9 cellular contexts compared by ENCODE assay signal in genomic region chr12:62631531-62632520, GRCh38.
DNase-seq lines count a peak whose midpoint lies in the region; ATAC-seq, FAIRE-seq and TF ChIP-seq lines count a peak whose summit lies in the region.
"Had no signal": no experiment of that assay in that cellular context is flagged by ENCODE, and none has a peak within 500 bp of the region (broad histone marks: within the 10 kb centered on the region; RNA-seq: fewer than 3 reads in every experiment).

No MANE protein-coding gene starts in this region.

- H3K4me1 Mint-ChIP-seq in WTC11: peaks cover 69% of the 10 kb centered on the region
- peaks cover 9 to 10% of the 10 kb centered on the region in 2 donors for H3K4me1 Mint-ChIP-seq in effector memory CD8-positive, alpha-beta T cell (ENCODE audit: low read depth in 2 of 2)
- peaks cover 9% of the 10 kb centered on the region for H3K4me1 Mint-ChIP-seq in stimulated activated effector memory CD8-positive, alpha-beta T cell treated with anti-CD3 and anti-CD28 coated beads, Interleukin-12 subunit alpha, Interleukin-12 subunit beta, amount 100 ng/mL, for 72 hours

- no peaks in the 10 kb centered on the region for H3K36me3 Mint-ChIP-seq in WTC11
- no peaks in the 10 kb centered on the region for H3K36me3 Mint-ChIP-seq in effector memory CD8-positive, alpha-beta T cell (ENCODE audit: insufficient read depth)
- no peaks in the 10 kb centered on the region for H3K36me3 Mint-ChIP-seq in stimulated activated effector memory CD8-positive, alpha-beta T cell treated with anti-CD3 and anti-CD28 coated beads, Interleukin-12 subunit alpha, Interleukin-12 subunit beta, amount 100 ng/mL, for 72 hours

- H3K27me3 ChIP-seq in HepG2 (ENCODE audit: control insufficient read depth in 1 of 2, insufficient read depth in 2 of 2, low read length in 2 of 2): no peaks in the 10 kb centered on the region; a peak in 1 of 5 replicates

- H3K27ac ChIP-seq in HepG2 (ENCODE audit: extremely low read length, insufficient read depth, low read length): no peak overlapping the region
- H3K27ac ChIP-seq: SK-N-MC had no signal

- POLR2A ChIA-PET in WTC11 (lab: Charles Lee) (interaction anchor here (0.6 kb wide), 1 partner anchor 29 kb away, joined by 5 read pairs; no protein-coding TSS in a partner anchor), HepG2 (lab: Yijun Ruan, JAX) (interaction anchor here (1.8 kb wide), 1 partner anchor 29 kb away, joined by 16 read pairs; no protein-coding TSS in a partner anchor)

- no peak for FAIRE-seq in HepG2 (lab: Jason Lieb, UNC)

- H3K36me3 ChIP-seq in HepG2 (replicated peaks in 1 of 2; ENCODE audit: control insufficient read depth in 1 of 2, insufficient read depth in 2 of 2, low read length in 2 of 2): no peaks in the 10 kb centered on the region

- H3K27ac Mint-ChIP-seq in WTC11: no peak overlapping the region
- H3K27ac Mint-ChIP-seq in effector memory CD8-positive, alpha-beta T cell: no peak overlapping the region
- H3K27ac Mint-ChIP-seq in stimulated activated effector memory CD8-positive, alpha-beta T cell treated with anti-CD3 and anti-CD28 coated beads, Interleukin-12 subunit alpha, Interleukin-12 subunit beta, amount 100 ng/mL, for 72 hours: no peak overlapping the region

- no peaks in the 10 kb centered on the region for H3K9me3 ChIP-seq in HepG2 (ENCODE audit: low read length)

- H3K9me3 Mint-ChIP-seq in WTC11: no peaks in the 10 kb centered on the region
- no peaks in the 10 kb centered on the region for H3K9me3 Mint-ChIP-seq in effector memory CD8-positive, alpha-beta T cell
- no peaks in the 10 kb centered on the region for H3K9me3 Mint-ChIP-seq in stimulated activated effector memory CD8-positive, alpha-beta T cell treated with anti-CD3 and anti-CD28 coated beads, Interleukin-12 subunit alpha, Interleukin-12 subunit beta, amount 100 ng/mL, for 72 hours

- H4K20me1 ChIP-seq in HepG2 (ENCODE audit: insufficient read depth, low read length): no peaks in the 10 kb centered on the region

- TF ChIP-seq EP300 in HepG2 (IDR thresholded peaks at IDR 0.05; ENCODE audit: low read depth in 2 of 2, low read length in 2 of 2) (no peak), HepG2 (CRISPR knock-in tag; IDR thresholded peaks at IDR 0.05; ENCODE audit: borderline replicate concordance) (no peak)

- H3K4me3 ChIP-seq in HepG2 (replicated peaks in 1 of 3; ENCODE audit: insufficient read depth in 1 of 3, low read depth in 2 of 3, low read length in 3 of 3): peak overlapping the region; percentile 68 to 75 (median 69)
- H3K4me3 ChIP-seq: SK-N-MC had no signal

- no TSS peak for BruUV-seq in HepG2 (replicated peaks; lab: Mats Ljungman, UMichigan)

- peak overlapping the region; percentile 91 for H3K4me2 ChIP-seq in HepG2 (ENCODE audit: low read depth, low read length)

- TF ChIP-seq POLR2A in HepG2 (IDR thresholded peaks at IDR 0.05; ENCODE audit: insufficient read depth in 1 of 2, low read depth in 2 of 2, low read length in 2 of 2): no peak

- H3K4me3 Mint-ChIP-seq in WTC11: peak overlapping the region; percentile 73
- peak overlapping the region; percentile 83 to 84 for H3K4me3 Mint-ChIP-seq in effector memory CD8-positive, alpha-beta T cell
- H3K4me3 Mint-ChIP-seq in stimulated activated effector memory CD8-positive, alpha-beta T cell treated with anti-CD3 and anti-CD28 coated beads, Interleukin-12 subunit alpha, Interleukin-12 subunit beta, amount 100 ng/mL, for 72 hours: peak overlapping the region; percentile 71

- peak overlapping the region; percentile 62 for H2AFZ ChIP-seq in HepG2 (ENCODE audit: low read length)

- peak; percentile 48 for TF ChIP-seq RAD21 in HepG2 (CRISPR knock-in tag; IDR thresholded peaks at IDR 0.05)

- peak; percentile 73 for DNase-seq in COLO668 (lab: John Stamatoyannopoulos, UW; ENCODE audit: unreplicated experiment)
- peak; percentile 59 for DNase-seq in HS-27A (ENCODE audit: low read depth)
- DNase-seq in WTC11 (ENCODE audit: low spot score): peak; percentile 79
- no peak for DNase-seq in effector memory CD8-positive, alpha-beta T cell
- DNase-seq in HepG2 (ENCODE audit: low spot score): peak; percentile 25
- DNase-seq in stimulated activated effector memory CD8-positive, alpha-beta T cell treated with anti-CD3 and anti-CD28 coated beads, Interleukin-12 subunit alpha, Interleukin-12 subunit beta, amount 100 ng/mL, for 72 hours (ENCODE audit: low spot score in 2 of 2): peak in 1 of 2 donors; percentile 14
- no peak for DNase-seq in 8988T

- H3K27me3 Mint-ChIP-seq in WTC11 (ENCODE audit: low read depth): peaks cover 55% of the 10 kb centered on the region
- peaks cover 71 to 94% of the 10 kb centered on the region in 2 donors for H3K27me3 Mint-ChIP-seq in effector memory CD8-positive, alpha-beta T cell

- WGBS in HepG2 (ENCODE audit: low lambda C conversion rate): 5% methylated on average over 23 of the region's 63 CpGs

- H3K79me2 ChIP-seq in HepG2 (ENCODE audit: insufficient read depth, low read length): no peaks in the 10 kb centered on the region

- peaks cover 47% of the 10 kb centered on the region for H3K4me1 ChIP-seq in HepG2 (ENCODE audit: insufficient read depth, low read length)

- in situ Hi-C loops in HepG2 (cut with HindIII; ENCODE audit: extremely low pct_ligation_motif_present, low pct_unique_long_range_greater_than_20kb): no loop called here

- peak overlapping the region; percentile 55 for H3K9ac ChIP-seq in HepG2 (ENCODE audit: insufficient read depth, low read depth, low read length)

- intact Hi-C loops in HepG2 (cut with micrococcal nuclease; ENCODE audit: unreplicated experiment): no loop called here

- TF ChIP-seq CTCF in WTC11 (IDR thresholded peaks at IDR 0.05) (no peak), HepG2 (CRISPR knock-in tag; IDR thresholded peaks at IDR 0.05) (peak; percentile 77)

- ATAC-seq in GM19452 (IDR thresholded peaks at IDR 0.05; ENCODE audit: unreplicated experiment) (peak; percentile 53), WTC11 (peak; percentile 72), HepG2 (peak; percentile 92)
- ATAC-seq in effector memory CD8-positive, alpha-beta T cell (replicated peaks): peak; percentile 71
- peak; percentile 52 for ATAC-seq in stimulated activated effector memory CD8-positive, alpha-beta T cell treated with anti-CD3 and anti-CD28 coated beads, Interleukin-12 subunit alpha, Interleukin-12 subunit beta, amount 100 ng/mL, for 72 hours

- CTCF ChIA-PET in WTC11 (lab: Charles Lee) (interaction anchor here (0.6 to 1.9 kb wide), 11 partner anchors 9 to 192 kb away, joined by 3 to 6 read pairs (median 4); no protein-coding TSS in a partner anchor), HepG2 (lab: Yijun Ruan, JAX; ENCODE audit: low intra/inter-chr PET ratio, low total read pairs) (interaction anchor here (1.3 kb wide), 1 partner anchor 162 kb away, joined by 3 read pairs; no protein-coding TSS in a partner anchor)

TF ChIP-seq in WTC11, 78 proteins besides CTCF, POLR2A, EP300 and RAD21 (continues in another document):
- no peak for TF ChIP-seq NR2C2 (CRISPR knock-in tag; IDR thresholded peaks at IDR 0.05)
- no peak for TF ChIP-seq ATF1 (CRISPR knock-in tag; IDR thresholded peaks at IDR 0.05)
- no peak for TF ChIP-seq ATF3 (CRISPR knock-in tag; conservative IDR thresholded peaks at IDR 0.05)
- TF ChIP-seq MYBL2 (CRISPR knock-in tag; IDR thresholded peaks at IDR 0.05): peak; percentile 26; the same call in 1 of the 2 replicates
- TF ChIP-seq GRHL2 (CRISPR knock-in tag; IDR thresholded peaks at IDR 0.05; ENCODE audit: insufficient replicate concordance, severe bottlenecking): no peak

TF ChIP-seq in HepG2, 621 proteins besides CTCF, POLR2A, EP300 and RAD21 (continues in another document):
- TF ChIP-seq CREB3 (CRISPR knock-in tag; IDR thresholded peaks at IDR 0.05) (no peak), RARG (CRISPR knock-in tag; IDR thresholded peaks at IDR 0.05; ENCODE audit: low read depth) (no peak), LBX2 (CRISPR knock-in tag; IDR thresholded peaks at IDR 0.05; ENCODE audit: borderline replicate concordance) (0 out of 2 replicates have a peak, but pooled peaks have one; percentile 34), HNF4G (IDR thresholded peaks at IDR 0.05; ENCODE audit: borderline replicate concordance, low read depth, low read length) (no peak), HNF4G (CRISPR knock-in tag; IDR thresholded peaks at IDR 0.05; ENCODE audit: borderline replicate concordance, low read depth) (no peak), TOPORS (CRISPR knock-in tag; IDR thresholded peaks at IDR 0.05) (no peak), RBAK (CRISPR knock-in tag; IDR thresholded peaks at IDR 0.05) (no peak), MXI1 (IDR thresholded peaks at IDR 0.05; ENCODE audit: borderline replicate concordance, low read depth, low read length) (no peak), PHF21A (CRISPR knock-in tag; IDR thresholded peaks at IDR 0.05) (peak; percentile 81; the same call in 1 of the 2 replicates), ZBTB7B (CRISPR knock-in tag; IDR thresholded peaks at IDR 0.05) (peak; percentile 69), ZNF446 (CRISPR knock-in tag; IDR thresholded peaks at IDR 0.05) (peak; percentile 29; the same call in 1 of the 2 replicates), ZNF776 (CRISPR knock-in tag; IDR thresholded peaks at IDR 0.05) (0 out of 2 replicates have a peak, but pooled peaks have one; percentile 74), ZNF441 (CRISPR knock-in tag; IDR thresholded peaks at IDR 0.05; ENCODE audit: borderline replicate concordance) (no peak), TMF1 (CRISPR knock-in tag; IDR thresholded peaks at IDR 0.05; ENCODE audit: low read depth) (no peak), NFKB2 (CRISPR knock-in tag; IDR thresholded peaks at IDR 0.05; ENCODE audit: borderline replicate concordance) (peak; percentile 36; the same call in 1 of the 2 replicates)

Comparison
In these comparisons a context has a peak if more than half of its experiments do, and no peak if none do; other contexts are left out.
1. DNase-seq: peak in COLO668 (single experiment), HS-27A (single experiment), WTC11 (single experiment) and HepG2 (single experiment); none in effector memory CD8-positive, alpha-beta T cell (0 of 3) and 8988T (single experiment).
2. Peak in every context shown above with its lines, with median percentiles within 50 percentile points of each other: ATAC-seq and H3K4me3 Mint-ChIP-seq.